27 cellular contexts compared by ENCODE assay signal in the genomic region with DNA sequence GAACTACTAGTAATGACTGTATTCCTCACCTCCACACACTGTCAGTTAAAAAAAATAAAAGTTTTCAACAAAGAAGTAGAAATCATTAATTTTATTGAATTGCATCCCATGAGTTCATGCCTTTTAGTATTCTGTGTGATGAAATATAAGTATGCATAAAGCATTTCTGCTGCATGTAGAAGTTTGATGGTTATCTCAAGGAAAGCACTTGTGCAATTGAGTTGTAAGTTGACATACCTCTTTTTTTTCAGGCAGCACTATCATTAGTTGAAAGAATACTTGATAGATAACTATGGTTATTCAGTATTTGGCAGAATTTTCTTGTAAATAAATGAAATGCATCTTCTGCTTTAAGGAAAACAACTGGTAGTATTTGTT.
A peak's percentile ranks its signal among the peaks of the same experiment; 100 is the strongest.
DNase-seq lines count a peak whose midpoint lies in the region; ATAC-seq, FAIRE-seq and TF ChIP-seq lines count a peak whose summit lies in the region.
"Had no signal": no experiment of that assay in that cellular context is flagged by ENCODE, and none has a peak within 500 bp of the region (broad histone marks: within the 10 kb centered on the region; RNA-seq: fewer than 3 reads in every experiment).

No MANE protein-coding gene starts in this region.

- TF ChIP-seq POLR2A in HepG2 (IDR thresholded peaks at IDR 0.05; ENCODE audit: insufficient read depth in 1 of 2, low read depth in 2 of 2, low read length in 2 of 2) (no peak), gastrocnemius medialis (IDR thresholded peaks at IDR 0.05) (no peak)

- H3K27ac Mint-ChIP-seq in HFFc6, result peak overlapping the region; percentile 66; the same call in 1 of the 2 replicates
- H3K27ac Mint-ChIP-seq: activated T-helper 1 cell treated with anti-CD3 and anti-CD28 coated beads, Interleukin-12 subunit alpha, Interleukin-12 subunit beta, Interleukin-2, Interleukin-4 antibody, amounts not matched to agents 30 ng/mL and 10 ng/mL and 1 ng/mL, durations not matched to agents 14 hours and 24 hours and 36 hours; memory B cell had no signal

- H3K36me3 Mint-ChIP-seq in HFFc6 (ENCODE audit: low read depth), result no peaks in the 10 kb centered on the region

- no peak for FAIRE-seq in HepG2 (lab: Jason Lieb, UNC)
- FAIRE-seq: A204.1 had no signal

- no peak overlapping the region for H3K9ac ChIP-seq in adipocyte (ENCODE audit: low read length)
- no peak overlapping the region for H3K9ac ChIP-seq in HepG2 (ENCODE audit: insufficient read depth, low read depth, low read length)

- H3K27me3 Mint-ChIP-seq in HFFc6 (ENCODE audit: insufficient read depth), result peaks cover 2% of the 10 kb centered on the region; the same call in 1 of the 2 replicates
- H3K27me3 Mint-ChIP-seq: activated CD4-positive, alpha-beta T cell treated with anti-CD3 and anti-CD28 coated beads, Interleukin-2, amount 10 ng/mL, durations not matched to agents 7 days and 5 days; activated CD8-positive, alpha-beta memory T cell treated with anti-CD3 and anti-CD28 coated beads, Interleukin-2, amount 10 ng/mL, durations not matched to agents 7 days and 5 days; memory B cell had no signal

- no peak overlapping the region for H3K4me3 Mint-ChIP-seq in HFFc6
- H3K4me3 Mint-ChIP-seq: activated CD4-positive, alpha-beta T cell treated with anti-CD3 and anti-CD28 coated beads, Interleukin-2, amount 10 ng/mL, durations not matched to agents 7 days and 5 days; activated CD8-positive, alpha-beta memory T cell treated with anti-CD3 and anti-CD28 coated beads, Interleukin-2, amount 10 ng/mL, durations not matched to agents 7 days and 5 days; activated T-helper 1 cell treated with anti-CD3 and anti-CD28 coated beads, Interleukin-12 subunit alpha, Interleukin-12 subunit beta, Interleukin-2, Interleukin-4 antibody, amounts not matched to agents 30 ng/mL and 10 ng/mL and 1 ng/mL, durations not matched to agents 14 hours and 24 hours and 36 hours; memory B cell had no signal

- H3K4me3 ChIP-seq in AG10803 (ENCODE audit: low read length) (no peak overlapping the region), adipocyte (ENCODE audit: low read length) (no peak overlapping the region), HepG2 (replicated peaks in 1 of 3; ENCODE audit: insufficient read depth in 1 of 3, low read depth in 2 of 3, low read length in 3 of 3) (no peak overlapping the region), gastrocnemius medialis (no peak overlapping the region)
- H3K4me3 ChIP-seq: ascending aorta, heart left ventricle, skin epidermis, upper lobe of right lung had no signal

- H2AFZ ChIP-seq in HepG2 (ENCODE audit: low read length), result no peak overlapping the region

- peaks cover 8% of the 10 kb centered on the region for H3K79me2 ChIP-seq in HepG2 (ENCODE audit: insufficient read depth, low read length)

- in situ Hi-C loops in HepG2 (cut with HindIII; ENCODE audit: extremely low pct_ligation_motif_present, low pct_unique_long_range_greater_than_20kb), result loop anchor here (10.0 kb wide), 2 partner anchors 105 kb away; a partner anchor contains a TSS
- in situ Hi-C loops in gastrocnemius medialis (cut with MboI; ENCODE audit: low sequenced_read_pairs in 4 of 4), result loop anchor here in 1 of 4 donors (10.0 to 25.0 kb wide), 2 partner anchors 65 to 98 kb away; a partner anchor contains a TSS

- H3K9me3 Mint-ChIP-seq in HFFc6, result no peaks in the 10 kb centered on the region
- H3K9me3 Mint-ChIP-seq: activated CD4-positive, alpha-beta T cell treated with anti-CD3 and anti-CD28 coated beads, Interleukin-2, amount 10 ng/mL, durations not matched to agents 7 days and 5 days; activated naive CD4-positive, alpha-beta T cell treated with anti-CD3 and anti-CD28 coated beads, Interleukin-2, amount 50 U/mL, for 72 hours; activated T-helper 1 cell treated with anti-CD3 and anti-CD28 coated beads, Interleukin-12 subunit alpha, Interleukin-12 subunit beta, Interleukin-2, Interleukin-4 antibody, amounts not matched to agents 30 ng/mL and 10 ng/mL and 1 ng/mL, durations not matched to agents 14 hours and 24 hours and 36 hours; memory B cell had no signal

- H4K20me1 ChIP-seq in HepG2 (ENCODE audit: insufficient read depth, low read length), result no peaks in the 10 kb centered on the region

- peak; percentile 62 for DNase-seq in AG10803 (ENCODE audit: low read depth)
- DNase-seq in HFFc6, result peak; percentile 37
- peak; percentile 81 for DNase-seq in adipocyte (ENCODE audit: low read depth)
- no peak for DNase-seq in HepG2 (ENCODE audit: low spot score)
- no peak for DNase-seq in gastrocnemius medialis
- DNase-seq in activated CD8-positive, alpha-beta memory T cell treated with anti-CD3 and anti-CD28 coated beads, Interleukin-2, amount 50 U/mL, for 48 hours, result no peak
- DNase-seq: activated CD4-positive, alpha-beta T cell treated with anti-CD3 and anti-CD28 coated beads, Interleukin-2, amount 10 ng/mL, durations not matched to agents 7 days and 5 days; activated CD8-positive, alpha-beta memory T cell treated with anti-CD3 and anti-CD28 coated beads, Interleukin-2, amount 10 ng/mL, durations not matched to agents 7 days and 5 days; DND-41; GOT3; heart left ventricle; Karpas-422; left cardiac atrium; NCI-H1105; NCI-H2029; NCI-H748 treated with DMSO at 0.1 percent for 48 hours; stimulated activated CD4-positive, alpha-beta T cell treated with anti-CD3 and anti-CD28 coated beads, Interleukin-2, amount 100 ng/mL, for 24 hours; upper lobe of right lung; WERI-Rb-1 had no signal

- peaks cover 27% of the 10 kb centered on the region for H3K4me1 ChIP-seq in adipocyte (ENCODE audit: control insufficient read depth, insufficient read depth, low read length)
- H3K4me1 ChIP-seq in HepG2 (ENCODE audit: insufficient read depth, low read length), result peaks cover 68% of the 10 kb centered on the region
- H3K4me1 ChIP-seq in gastrocnemius medialis, result peaks cover 49 to 55% of the 10 kb centered on the region in 2 donors
- H3K4me1 ChIP-seq: upper lobe of right lung had no signal

- H3K4me2 ChIP-seq in HepG2 (ENCODE audit: low read depth, low read length), result peak overlapping the region; percentile 59

- intact Hi-C loops in HepG2 (cut with micrococcal nuclease; ENCODE audit: unreplicated experiment), result loop anchor here (2.0 kb wide), 1 partner anchor 105 kb away; a partner anchor contains a TSS
- intact Hi-C loops in gastrocnemius medialis (cut with DNase I; ENCODE audit: low total_unique reads), result no loop called here

- TF ChIP-seq CTCF in AG10803 (conservative IDR thresholded peaks at IDR 0.05; ENCODE audit: low read length) (no peak), HFFc6 (IDR thresholded peaks at IDR 0.05) (no peak), HepG2 (CRISPR knock-in tag; IDR thresholded peaks at IDR 0.05) (no peak), gastrocnemius medialis (IDR thresholded peaks at IDR 0.05 in 4 of 5, conservative IDR thresholded peaks at IDR 0.05 in 1 of 5) (no peak)

- no peaks in the 10 kb centered on the region for H3K27me3 ChIP-seq in adipocyte (replicated peaks; ENCODE audit: control insufficient read depth, insufficient read depth, low read length)
- no peaks in the 10 kb centered on the region for H3K27me3 ChIP-seq in HepG2 (ENCODE audit: control insufficient read depth in 1 of 2, insufficient read depth in 2 of 2, low read length in 2 of 2)
- H3K27me3 ChIP-seq in gastrocnemius medialis, result no peaks in the 10 kb centered on the region
- H3K27me3 ChIP-seq: ascending aorta, heart left ventricle, upper lobe of right lung had no signal

- H3K9me3 ChIP-seq in adipocyte (ENCODE audit: control insufficient read depth, low read length) (no peaks in the 10 kb centered on the region), HepG2 (ENCODE audit: low read length) (no peaks in the 10 kb centered on the region), gastrocnemius medialis (no peaks in the 10 kb centered on the region)
- H3K9me3 ChIP-seq: ascending aorta, heart left ventricle, upper lobe of right lung had no signal

- H3K27ac ChIP-seq in HepG2 (ENCODE audit: extremely low read length, insufficient read depth, low read length), result peak overlapping the region; percentile 46
- no peak overlapping the region for H3K27ac ChIP-seq in gastrocnemius medialis
- H3K27ac ChIP-seq: ascending aorta, heart left ventricle, upper lobe of right lung, WERI-Rb-1 had no signal

- H3K36me3 ChIP-seq in adipocyte (ENCODE audit: control insufficient read depth, insufficient read depth, low read length, severe bottlenecking) (no peaks in the 10 kb centered on the region), HepG2 (replicated peaks in 1 of 2; ENCODE audit: control insufficient read depth in 1 of 2, insufficient read depth in 2 of 2, low read length in 2 of 2) (no peaks in the 10 kb centered on the region), gastrocnemius medialis (no peaks in the 10 kb centered on the region)
- H3K36me3 ChIP-seq: ascending aorta, heart left ventricle, upper lobe of right lung, WERI-Rb-1 had no signal

- BruUV-seq in HepG2 (replicated peaks; lab: Mats Ljungman, UMichigan), result no TSS peak

- H3K4me1 Mint-ChIP-seq in HFFc6 (ENCODE audit: low read depth), result peaks cover 41% of the 10 kb centered on the region

- POLR2A ChIA-PET in HepG2 (lab: Yijun Ruan, JAX), result interaction anchor here (0.9 to 2.5 kb wide), 5 partner anchors 27 to 118 kb away, joined by 3 to 15 read pairs (median 6); a partner anchor contains a TSS

- TF ChIP-seq EP300 in HepG2 (IDR thresholded peaks at IDR 0.05; ENCODE audit: low read depth in 2 of 2, low read length in 2 of 2) (no peak), HepG2 (CRISPR knock-in tag; IDR thresholded peaks at IDR 0.05; ENCODE audit: borderline replicate concordance) (no peak)

- TF ChIP-seq RAD21 in HepG2 (CRISPR knock-in tag; IDR thresholded peaks at IDR 0.05), result no peak

- CTCF ChIA-PET in HepG2 (lab: Yijun Ruan, JAX; ENCODE audit: low intra/inter-chr PET ratio, low total read pairs), result no interaction called here

- ATAC-seq in HepG2, result no peak
- ATAC-seq in gastrocnemius medialis, result no peak
- ATAC-seq in HG02852 (IDR thresholded peaks at IDR 0.05; ENCODE audit: unreplicated experiment), result no peak
- no peak for ATAC-seq in GM21381 (IDR thresholded peaks at IDR 0.05; ENCODE audit: unreplicated experiment)
- ATAC-seq: upper lobe of right lung had no signal

TF ChIP-seq in HepG2, 621 proteins besides CTCF, POLR2A, EP300 and RAD21 (continues in another document):
- no peak for TF ChIP-seq ZNF670 (CRISPR knock-in tag; IDR thresholded peaks at IDR 0.05; ENCODE audit: borderline replicate concordance)

Comparison
In these comparisons a context has a peak if more than half of its experiments do, and no peak if none do; other contexts are left out.
1. DNase-seq: peak in AG10803 (single experiment), HFFc6 (single experiment) and adipocyte (single experiment); none in HepG2 (single experiment), gastrocnemius medialis (0 of 2) and activated CD8-positive, alpha-beta memory T cell treated with anti-CD3 and anti-CD28 coated beads, Interleukin-2, amount 50 U/mL, for 48 hours (single experiment).